ENCODE assay signal across 2 cellular contexts in the genomic region with DNA sequence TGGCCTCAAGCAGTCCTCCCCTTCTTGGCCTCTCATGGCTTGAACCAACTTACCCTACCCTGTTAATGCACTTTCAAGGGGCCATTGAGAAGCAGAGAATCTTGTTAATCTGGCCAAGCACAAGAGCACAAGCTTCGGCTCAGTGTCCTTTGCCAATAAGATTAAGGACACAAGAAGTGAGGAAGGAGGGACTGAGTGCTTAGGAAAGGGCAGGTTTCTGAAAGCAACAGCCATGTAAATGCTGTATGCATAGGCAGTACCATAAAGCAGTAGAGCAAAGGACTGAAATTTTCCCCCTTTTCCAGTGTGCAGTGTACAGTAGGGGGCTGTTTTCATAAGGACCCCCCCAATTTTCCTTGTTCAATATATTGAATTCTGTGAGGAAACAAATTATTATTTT.
TF ChIP-seq lines count a peak whose summit lies in the region.

No MANE protein-coding gene starts in this region.

TF ChIP-seq in GM23338, 12 proteins besides CTCF, POLR2A, EP300 and RAD21:
- TF ChIP-seq JUNB (IDR thresholded peaks at IDR 0.05; ENCODE audit: unreplicated experiment) (no peak), POLR2AphosphoS5 (IDR thresholded peaks at IDR 0.05; ENCODE audit: low read depth) (no peak; the same call in 1 of the 2 replicates), CREB1 (CRISPR knock-in tag; IDR thresholded peaks at IDR 0.05; ENCODE audit: low read depth) (no peak), STAT1 (IDR thresholded peaks at IDR 0.05; ENCODE audit: unreplicated experiment) (no peak)
- TF ChIP-seq, protein P1, sequence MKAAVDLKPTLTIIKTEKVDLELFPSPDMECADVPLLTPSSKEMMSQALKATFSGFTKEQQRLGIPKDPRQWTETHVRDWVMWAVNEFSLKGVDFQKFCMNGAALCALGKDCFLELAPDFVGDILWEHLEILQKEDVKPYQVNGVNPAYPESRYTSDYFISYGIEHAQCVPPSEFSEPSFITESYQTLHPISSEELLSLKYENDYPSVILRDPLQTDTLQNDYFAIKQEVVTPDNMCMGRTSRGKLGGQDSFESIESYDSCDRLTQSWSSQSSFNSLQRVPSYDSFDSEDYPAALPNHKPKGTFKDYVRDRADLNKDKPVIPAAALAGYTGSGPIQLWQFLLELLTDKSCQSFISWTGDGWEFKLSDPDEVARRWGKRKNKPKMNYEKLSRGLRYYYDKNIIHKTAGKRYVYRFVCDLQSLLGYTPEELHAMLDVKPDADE (IDR thresholded peaks at IDR 0.05): no peak
- TF ChIP-seq, protein P2, sequence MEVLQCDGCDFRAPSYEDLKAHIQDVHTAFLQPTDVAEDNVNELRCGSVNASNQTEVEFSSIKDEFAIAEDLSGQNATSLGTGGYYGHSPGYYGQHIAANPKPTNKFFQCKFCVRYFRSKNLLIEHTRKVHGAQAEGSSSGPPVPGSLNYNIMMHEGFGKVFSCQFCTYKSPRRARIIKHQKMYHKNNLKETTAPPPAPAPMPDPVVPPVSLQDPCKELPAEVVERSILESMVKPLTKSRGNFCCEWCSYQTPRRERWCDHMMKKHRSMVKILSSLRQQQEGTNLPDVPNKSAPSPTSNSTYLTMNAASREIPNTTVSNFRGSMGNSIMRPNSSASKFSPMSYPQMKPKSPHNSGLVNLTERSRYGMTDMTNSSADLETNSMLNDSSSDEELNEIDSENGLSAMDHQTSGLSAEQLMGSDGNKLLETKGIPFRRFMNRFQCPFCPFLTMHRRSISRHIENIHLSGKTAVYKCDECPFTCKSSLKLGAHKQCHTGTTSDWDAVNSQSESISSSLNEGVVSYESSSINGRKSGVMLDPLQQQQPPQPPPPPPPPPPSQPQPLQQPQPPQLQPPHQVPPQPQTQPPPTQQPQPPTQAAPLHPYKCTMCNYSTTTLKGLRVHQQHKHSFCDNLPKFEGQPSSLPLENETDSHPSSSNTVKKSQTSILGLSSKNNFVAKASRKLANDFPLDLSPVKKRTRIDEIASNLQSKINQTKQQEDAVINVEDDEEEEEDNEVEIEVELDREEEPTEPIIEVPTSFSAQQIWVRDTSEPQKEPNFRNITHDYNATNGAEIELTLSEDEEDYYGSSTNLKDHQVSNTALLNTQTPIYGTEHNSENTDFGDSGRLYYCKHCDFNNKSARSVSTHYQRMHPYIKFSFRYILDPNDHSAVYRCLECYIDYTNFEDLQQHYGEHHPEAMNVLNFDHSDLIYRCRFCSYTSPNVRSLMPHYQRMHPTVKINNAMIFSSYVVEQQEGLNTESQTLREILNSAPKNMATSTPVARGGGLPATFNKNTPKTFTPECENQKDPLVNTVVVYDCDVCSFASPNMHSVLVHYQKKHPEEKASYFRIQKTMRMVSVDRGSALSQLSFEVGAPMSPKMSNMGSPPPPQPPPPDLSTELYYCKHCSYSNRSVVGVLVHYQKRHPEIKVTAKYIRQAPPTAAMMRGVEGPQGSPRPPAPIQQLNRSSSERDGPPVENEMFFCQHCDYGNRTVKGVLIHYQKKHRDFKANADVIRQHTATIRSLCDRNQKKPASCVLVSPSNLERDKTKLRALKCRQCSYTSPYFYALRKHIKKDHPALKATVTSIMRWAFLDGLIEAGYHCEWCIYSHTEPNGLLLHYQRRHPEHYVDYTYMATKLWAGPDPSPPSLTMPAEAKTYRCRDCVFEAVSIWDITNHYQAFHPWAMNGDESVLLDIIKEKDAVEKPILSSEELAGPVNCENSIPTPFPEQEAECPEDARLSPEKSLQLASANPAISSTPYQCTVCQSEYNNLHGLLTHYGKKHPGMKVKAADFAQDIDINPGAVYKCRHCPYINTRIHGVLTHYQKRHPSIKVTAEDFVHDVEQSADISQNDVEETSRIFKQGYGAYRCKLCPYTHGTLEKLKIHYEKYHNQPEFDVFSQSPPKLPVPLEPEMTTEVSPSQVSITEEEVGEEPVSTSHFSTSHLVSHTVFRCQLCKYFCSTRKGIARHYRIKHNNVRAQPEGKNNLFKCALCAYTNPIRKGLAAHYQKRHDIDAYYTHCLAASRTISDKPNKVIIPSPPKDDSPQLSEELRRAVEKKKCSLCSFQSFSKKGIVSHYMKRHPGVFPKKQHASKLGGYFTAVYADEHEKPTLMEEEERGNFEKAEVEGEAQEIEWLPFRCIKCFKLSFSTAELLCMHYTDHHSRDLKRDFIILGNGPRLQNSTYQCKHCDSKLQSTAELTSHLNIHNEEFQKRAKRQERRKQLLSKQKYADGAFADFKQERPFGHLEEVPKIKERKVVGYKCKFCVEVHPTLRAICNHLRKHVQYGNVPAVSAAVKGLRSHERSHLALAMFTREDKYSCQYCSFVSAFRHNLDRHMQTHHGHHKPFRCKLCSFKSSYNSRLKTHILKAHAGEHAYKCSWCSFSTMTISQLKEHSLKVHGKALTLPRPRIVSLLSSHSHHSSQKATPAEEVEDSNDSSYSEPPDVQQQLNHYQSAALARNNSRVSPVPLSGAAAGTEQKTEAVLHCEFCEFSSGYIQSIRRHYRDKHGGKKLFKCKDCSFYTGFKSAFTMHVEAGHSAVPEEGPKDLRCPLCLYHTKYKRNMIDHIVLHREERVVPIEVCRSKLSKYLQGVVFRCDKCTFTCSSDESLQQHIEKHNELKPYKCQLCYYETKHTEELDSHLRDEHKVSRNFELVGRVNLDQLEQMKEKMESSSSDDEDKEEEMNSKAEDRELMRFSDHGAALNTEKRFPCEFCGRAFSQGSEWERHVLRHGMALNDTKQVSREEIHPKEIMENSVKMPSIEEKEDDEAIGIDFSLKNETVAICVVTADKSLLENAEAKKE (CRISPR knock-in tag; IDR thresholded peaks at IDR 0.05): no peak
TF ChIP-seq in GM23338: peak in this region for 0.

TF ChIP-seq in H1, 55 proteins besides CTCF, POLR2A, EP300 and RAD21:
- TF ChIP-seq POLR2AphosphoS5 (IDR thresholded peaks at IDR 0.05; ENCODE audit: low read depth, low read length): peak; percentile 21; the same call in 1 of the 2 replicates
- TF ChIP-seq, protein P3, sequence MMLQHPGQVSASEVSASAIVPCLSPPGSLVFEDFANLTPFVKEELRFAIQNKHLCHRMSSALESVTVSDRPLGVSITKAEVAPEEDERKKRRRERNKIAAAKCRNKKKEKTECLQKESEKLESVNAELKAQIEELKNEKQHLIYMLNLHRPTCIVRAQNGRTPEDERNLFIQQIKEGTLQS (IDR thresholded peaks at IDR 0.05; ENCODE audit: insufficient read depth, low read depth, low read length): no peak
